ENCODE assay signal across 8 cellular contexts in the genomic region with DNA sequence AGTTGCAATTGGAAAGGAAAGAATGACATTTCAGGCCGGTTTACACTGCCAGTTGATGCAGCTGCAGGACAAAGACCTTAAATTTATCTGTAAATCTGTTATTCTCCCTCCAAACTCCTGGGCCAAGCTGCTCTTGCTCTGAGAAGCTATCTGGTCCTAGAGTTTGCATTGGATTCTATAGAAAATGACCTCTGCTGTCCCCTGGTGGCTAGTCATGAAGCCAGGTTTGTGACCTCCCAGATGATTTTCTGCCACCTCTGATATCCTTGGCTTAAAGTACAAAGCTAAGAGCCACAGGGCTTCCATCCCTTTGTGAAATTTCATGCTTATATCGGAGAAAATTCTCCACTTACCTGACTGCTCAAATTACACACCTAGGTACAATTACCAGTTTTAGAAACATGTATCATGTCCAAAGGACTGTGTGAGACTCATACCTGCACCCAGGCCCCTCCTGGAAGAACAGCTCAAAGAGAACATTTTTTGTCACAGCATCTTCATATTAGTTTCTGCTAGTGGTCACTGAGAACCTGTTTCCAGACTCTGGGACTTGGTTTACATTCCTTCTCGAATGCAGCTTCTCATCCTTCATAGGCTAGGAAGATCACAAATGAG. TPM values are rescaled to one million over a fixed set of nuclear protein-coding genes. Genes with fewer than 3 reads are reported as not detected.
DNase-seq lines count a peak whose midpoint lies in the region; ATAC-seq and TF ChIP-seq lines count a peak whose summit lies in the region.

No MANE protein-coding gene starts in this region.

- no peaks in the 10 kb centered on the region for H3F3A ChIP-seq in SK-N-SH (replicated peaks; ENCODE audit: insufficient read depth)

- no peak for TF ChIP-seq POLR2A in stomach (IDR thresholded peaks at IDR 0.05)

- no peaks in the 10 kb centered on the region for H3K79me2 ChIP-seq in SK-N-SH (ENCODE audit: insufficient read depth)
- no peaks in the 10 kb centered on the region for H3K79me2 ChIP-seq in mammary epithelial cell (ENCODE audit: insufficient read depth, low read length)

- H4K20me1 ChIP-seq in SK-N-SH (ENCODE audit: insufficient read depth) (no peaks in the 10 kb centered on the region), mammary epithelial cell (ENCODE audit: insufficient read depth, low read length) (no peaks in the 10 kb centered on the region)

- TF ChIP-seq RAD21 in SK-N-SH (IDR thresholded peaks at IDR 0.05; ENCODE audit: low read length), result peak; percentile 79

- no peaks in the 10 kb centered on the region for H3K9me2 ChIP-seq in SK-N-SH

- H3K4me1 ChIP-seq in SK-N-SH (ENCODE audit: control insufficient read depth in 1 of 2, insufficient read depth in 2 of 2, low read depth in 1 of 2, low read length in 1 of 2) (peaks cover 0 to 16% of the 10 kb centered on the region in 2 experiments; a peak in 2 of 4 replicates), mammary epithelial cell (ENCODE audit: insufficient read depth, low read length) (no peaks in the 10 kb centered on the region), stomach (no peaks in the 10 kb centered on the region)

- H3K27me3 ChIP-seq in SK-N-SH (ENCODE audit: insufficient read depth) (no peaks in the 10 kb centered on the region), mammary epithelial cell (ENCODE audit: insufficient read depth, low read length) (peaks cover 4% of the 10 kb centered on the region), stomach (peaks cover 0 to 8% (median 0%) of the 10 kb centered on the region in 3 donors)

- dilution Hi-C loops in mammary epithelial cell (cut with HindIII; ENCODE audit: low sequenced_read_pairs), result loop anchor here (5.0 kb wide), 1 partner anchor 108 kb away; no protein-coding TSS in a partner anchor

- intact Hi-C loops in mammary epithelial cell (cut with micrococcal nuclease) (loop anchor here (1.0 kb wide), 2 partner anchors 105 to 155 kb away; no protein-coding TSS in a partner anchor), stomach (cut with DNase I; ENCODE audit: low total_unique reads) (loop anchor here (5.0 kb wide), 1 partner anchor 103 kb away; no protein-coding TSS in a partner anchor)

- WGBS in SK-N-SH (ENCODE audit: low lambda C conversion rate), result 14% methylated on average over 3 of the region's 3 CpGs
- 46% methylated on average over 3 of the region's 3 CpGs for WGBS in mammary epithelial cell (ENCODE audit: low coverage, missing lambda C conversion rate)
- 34 to 55% (median 46%) methylated on average over 3 of the region's 3 CpGs for WGBS in stomach, 5 donors

- no peak for TF ChIP-seq EP300 in SK-N-SH (IDR thresholded peaks at IDR 0.05; ENCODE audit: borderline replicate concordance in 1 of 2, low read depth in 1 of 2, low read length in 1 of 2)
- no peak for TF ChIP-seq EP300 in stomach (IDR thresholded peaks at IDR 0.05)

- no peak overlapping the region; a peak in 1 of 4 replicates for H3K4me3 ChIP-seq in SK-N-SH (ENCODE audit: low read depth in 2 of 2, low read length in 1 of 2)
- H3K4me3 ChIP-seq in mammary epithelial cell (replicated peaks in 1 of 3; ENCODE audit: insufficient read depth in 1 of 3, low read depth in 2 of 3, low read length in 3 of 3), result no peak overlapping the region
- H3K4me3 ChIP-seq in stomach, result no peak overlapping the region

- CTCF ChIA-PET in SK-N-SH (lab: Yijun Ruan, JAX) (interaction anchor here (0.6 to 6.7 kb wide), 49 partner anchors 10 to 806 kb away, joined by 3 to 83 read pairs (median 5); a partner anchor contains a TSS), mammary epithelial cell (lab: Charles Lee; ENCODE audit: low non-redundant PET) (interaction anchor here (0.6 to 1.1 kb wide), 4 partner anchors 55 to 332 kb away, joined by 3 to 12 read pairs (median 4); a partner anchor contains a TSS)

- H3K27ac ChIP-seq in SK-N-SH (ENCODE audit: low read depth in 2 of 2, low read length in 1 of 2) (peak overlapping the region in 1 of 2 experiments; percentile 93; a peak in 1 of 4 replicates), mammary epithelial cell (ENCODE audit: insufficient read depth, low read depth, low read length) (no peak overlapping the region), stomach (no peak overlapping the region)

- H3K36me3 ChIP-seq in SK-N-SH (replicated peaks in 1 of 2; ENCODE audit: control insufficient read depth in 1 of 2, insufficient read depth in 2 of 2, low read length in 1 of 2) (no peaks in the 10 kb centered on the region), mammary epithelial cell (ENCODE audit: insufficient read depth, low read length) (no peaks in the 10 kb centered on the region), stomach (no peaks in the 10 kb centered on the region)

- in situ Hi-C loops in KBM-7 (cut with MboI; ENCODE audit: low pct_unique_long_range_greater_than_20kb, low sequenced_read_pairs), result loop anchor here (25.0 kb wide), 1 partner anchor 532 kb away; no protein-coding TSS in a partner anchor
- in situ Hi-C loops in mammary epithelial cell (cut with MboI; ENCODE audit: low sequenced_read_pairs in 2 of 2), result loop anchor here (5.0 to 10.0 kb wide), 2 partner anchors 100 to 103 kb away; no protein-coding TSS in a partner anchor

- DNase-seq in ELF-1 (ENCODE audit: low read depth, low spot score) (peak; percentile 58), KBM-7 (peak; percentile 61), SK-N-SH (peak; percentile 33), mammary epithelial cell (peak; percentile 20), left kidney (ENCODE audit: low read depth, low spot score) (peak; percentile 70), stomach (peak; percentile 45)

- TF ChIP-seq CTCF in SK-N-SH (IDR thresholded peaks at IDR 0.05) (peak; percentile 87), mammary epithelial cell (conservative IDR thresholded peaks at IDR 0.05 in 1 of 2, IDR thresholded peaks at IDR 0.05 in 1 of 2; ENCODE audit: extremely low read depth in 1 of 2, insufficient read depth in 1 of 2, low read depth in 1 of 2, low read length in 2 of 2) (peak; percentile 90 to 96), stomach (IDR thresholded peaks at IDR 0.05) (peak in 5 of 7 experiments; percentile 48 to 81 (median 68))

- no peak for ATAC-seq in HG03135 (IDR thresholded peaks at IDR 0.05; ENCODE audit: unreplicated experiment)
- no peak for ATAC-seq in GM21447 (IDR thresholded peaks at IDR 0.05; ENCODE audit: unreplicated experiment)

- H2AFZ ChIP-seq in SK-N-SH (ENCODE audit: low read depth), result no peak overlapping the region
- H2AFZ ChIP-seq in mammary epithelial cell (ENCODE audit: low read depth, low read length), result no peak overlapping the region

- POLR2A ChIA-PET in SK-N-SH (lab: Yijun Ruan, JAX), result interaction anchor here (2.1 kb wide), 1 partner anchor 55 kb away, joined by 10 read pairs; a partner anchor contains a TSS

- no TSS peak for BruUV-seq in mammary epithelial cell (replicated peaks; lab: Mats Ljungman, UMichigan)

- H3K4me2 ChIP-seq in SK-N-SH, result no peak overlapping the region
- no peak overlapping the region for H3K4me2 ChIP-seq in mammary epithelial cell (ENCODE audit: insufficient read depth, low read depth, low read length)

- H3K9me3 ChIP-seq in SK-N-SH, result no peaks in the 10 kb centered on the region
- no peaks in the 10 kb centered on the region for H3K9me3 ChIP-seq in mammary epithelial cell (replicated peaks; ENCODE audit: insufficient read depth, low read length)
- H3K9me3 ChIP-seq in stomach, result no peaks in the 10 kb centered on the region

- H3K9ac ChIP-seq in SK-N-SH (no peak overlapping the region), mammary epithelial cell (ENCODE audit: insufficient read depth, low read length) (no peak overlapping the region)

TF ChIP-seq in SK-N-SH, 30 proteins besides CTCF, POLR2A, EP300 and RAD21 (continues in another document):
- TF ChIP-seq ELF1 (IDR thresholded peaks at IDR 0.05) (no peak), SMC3 (IDR thresholded peaks at IDR 0.05; ENCODE audit: low read depth, low read length) (peak; percentile 89), JUND (IDR thresholded peaks at IDR 0.05) (no peak), MXI1 (IDR thresholded peaks at IDR 0.05; ENCODE audit: low read depth, low read length) (no peak), EZH2phosphoT487 (IDR thresholded peaks at IDR 0.05; ENCODE audit: borderline replicate concordance, low read depth) (no peak), YY1 (IDR thresholded peaks at IDR 0.05; ENCODE audit: low read depth) (no peak)
- TF ChIP-seq, protein P1, sequence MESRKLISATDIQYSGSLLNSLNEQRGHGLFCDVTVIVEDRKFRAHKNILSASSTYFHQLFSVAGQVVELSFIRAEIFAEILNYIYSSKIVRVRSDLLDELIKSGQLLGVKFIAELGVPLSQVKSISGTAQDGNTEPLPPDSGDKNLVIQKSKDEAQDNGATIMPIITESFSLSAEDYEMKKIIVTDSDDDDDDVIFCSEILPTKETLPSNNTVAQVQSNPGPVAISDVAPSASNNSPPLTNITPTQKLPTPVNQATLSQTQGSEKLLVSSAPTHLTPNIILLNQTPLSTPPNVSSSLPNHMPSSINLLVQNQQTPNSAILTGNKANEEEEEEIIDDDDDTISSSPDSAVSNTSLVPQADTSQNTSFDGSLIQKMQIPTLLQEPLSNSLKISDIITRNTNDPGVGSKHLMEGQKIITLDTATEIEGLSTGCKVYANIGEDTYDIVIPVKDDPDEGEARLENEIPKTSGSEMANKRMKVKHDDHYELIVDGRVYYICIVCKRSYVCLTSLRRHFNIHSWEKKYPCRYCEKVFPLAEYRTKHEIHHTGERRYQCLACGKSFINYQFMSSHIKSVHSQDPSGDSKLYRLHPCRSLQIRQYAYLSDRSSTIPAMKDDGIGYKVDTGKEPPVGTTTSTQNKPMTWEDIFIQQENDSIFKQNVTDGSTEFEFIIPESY (IDR thresholded peaks at IDR 0.05; ENCODE audit: borderline replicate concordance, low read depth), result no peak

RNA-seq across cellular contexts. Expression of a gene that starts 28.9 kb away (rescaled TPM):
- polyA plus RNA-seq in SK-N-SH (2012; rRNA removed) (10.7 and 13.7 TPM in 2 replicates), mammary epithelial cell (8.8 TPM), stomach (10 to 100 TPM; 11.3 to 12.8 (median 12.7) TPM)
- polyA plus RNA-seq in SK-N-SH (2012; cell fraction: cytosol; rRNA removed), result 18.3 and 27.7 TPM in 2 replicates
- polyA plus RNA-seq in SK-N-SH (2012; cell fraction: nucleus; rRNA removed), result 3.1 and 4.7 TPM in 2 replicates
- total RNA-seq in mammary epithelial cell (10 to 100 TPM; 13.2 to 15.2 TPM), stomach (10 to 100 TPM in 2 of 5 donors, 1 to 10 TPM in 1, under 1 TPM in 2; under 0.01 to 39.1 (median 8.3) TPM)
- 11.1 TPM for polyA minus RNA-seq in mammary epithelial cell

RNA-seq across cellular contexts. Expression of a gene that starts 46.4 kb away (rescaled TPM):
- polyA plus RNA-seq in SK-N-SH (2012; rRNA removed) (not detected in 2 replicates), mammary epithelial cell (not detected), stomach (not detected)
- polyA plus RNA-seq in SK-N-SH (2012; cell fraction: cytosol; rRNA removed), result not detected in 2 replicates
- polyA plus RNA-seq in SK-N-SH (2012; cell fraction: nucleus; rRNA removed), result not detected in 2 replicates
- total RNA-seq in mammary epithelial cell (not detected), stomach (not detected)
- polyA minus RNA-seq in mammary epithelial cell, result not detected

RNA-seq across cellular contexts. Expression of a gene that starts 54.7 kb away (rescaled TPM):
- polyA plus RNA-seq in SK-N-SH (2012; rRNA removed), result 10.5 and 10.6 TPM in 2 replicates
- 13.5 and 17.8 TPM in 2 replicates for polyA plus RNA-seq in SK-N-SH (2012; cell fraction: cytosol; rRNA removed)
- 8.7 and 16.0 TPM in 2 replicates for polyA plus RNA-seq in SK-N-SH (2012; cell fraction: nucleus; rRNA removed)
- total RNA-seq in mammary epithelial cell, result 10 to 100 TPM; 18.3 to 28.6 TPM
- polyA plus RNA-seq in mammary epithelial cell, result 6.2 TPM
- polyA minus RNA-seq in mammary epithelial cell, result 14.9 TPM
- 10 to 100 TPM; 14.5 to 93.7 (median 23.9) TPM for total RNA-seq in stomach
- polyA plus RNA-seq in stomach, result 10 to 100 TPM; 16.2 to 26.4 (median 22.4) TPM

Comparison
In these comparisons a context has a peak if more than half of its experiments do, and no peak if none do; other contexts are left out.
1. DNase-seq: peak in every context shown above with its lines; median percentile 70 in left kidney; 61 in KBM-7; 58 in ELF-1; 45 in stomach; 33 in SK-N-SH; 20 in mammary epithelial cell.